10 cellular contexts compared by ENCODE assay signal in the genomic region with DNA sequence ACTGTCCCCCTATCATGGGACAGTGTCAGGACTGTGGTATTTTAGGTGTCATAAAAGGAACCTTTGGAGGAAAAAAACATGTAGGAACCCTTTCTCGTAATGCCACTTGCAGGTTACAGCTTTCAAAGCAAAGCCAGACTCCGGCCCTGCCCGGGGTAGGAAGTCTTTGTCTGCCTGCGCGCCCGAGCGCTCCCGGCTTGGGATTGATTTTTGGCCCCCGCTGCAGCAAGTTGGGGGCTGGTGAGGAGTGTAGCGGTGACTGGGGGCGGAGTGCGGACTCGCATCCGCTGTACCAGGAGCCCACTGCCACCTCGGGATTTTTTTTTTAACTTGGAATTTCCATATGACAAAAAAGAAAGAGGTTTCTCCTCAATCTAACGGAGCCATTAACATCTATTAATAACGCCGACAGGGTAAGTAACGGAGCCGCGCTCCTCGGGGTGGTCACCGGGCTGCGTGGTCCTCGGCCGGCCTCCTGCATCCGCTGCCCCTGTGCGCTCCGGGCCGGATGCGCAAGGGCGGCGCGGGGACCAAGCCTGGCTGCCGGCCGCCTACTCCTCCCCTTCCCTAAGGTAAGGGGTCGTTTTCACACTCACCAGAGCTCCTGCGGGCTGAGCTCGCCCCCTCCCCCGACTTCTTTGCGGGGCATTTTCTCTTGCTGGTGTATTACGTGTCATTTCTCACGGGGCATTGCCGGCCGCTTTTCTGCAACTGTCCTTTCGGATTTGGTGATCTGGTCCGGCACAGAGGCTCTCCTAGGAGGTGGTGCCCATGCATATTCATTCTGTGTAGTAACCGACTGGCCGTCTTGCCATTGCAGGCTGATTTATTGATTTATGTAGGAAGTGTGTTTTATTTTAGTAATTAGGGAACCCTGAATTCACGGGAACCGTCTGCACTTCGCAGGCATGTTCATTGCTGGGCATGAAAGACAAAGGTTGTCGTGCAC.
DNase-seq lines count a peak whose midpoint lies in the region; ATAC-seq and TF ChIP-seq lines count a peak whose summit lies in the region.
"Had no signal": no experiment of that assay in that cellular context is flagged by ENCODE, and none has a peak within 500 bp of the region (broad histone marks: within the 10 kb centered on the region; RNA-seq: fewer than 3 reads in every experiment).

No MANE protein-coding gene starts in this region.

- H3K27me3 Mint-ChIP-seq in activated naive CD4-positive, alpha-beta T cell treated with anti-CD3 and anti-CD28 coated beads, Interleukin-2, amount 50 U/mL, for 24 hours = peaks cover 38% of the 10 kb centered on the region
- peaks cover 70% of the 10 kb centered on the region for H3K27me3 Mint-ChIP-seq in activated naive CD4-positive, alpha-beta T cell treated with anti-CD3 and anti-CD28 coated beads, Interleukin-2, amount 10 ng/mL, durations not matched to agents 7 days and 5 days
- peaks cover 65% of the 10 kb centered on the region for H3K27me3 Mint-ChIP-seq in brain

- peak overlapping the region in 1 of 4 donors; percentile 11 for H3K4me3 ChIP-seq in Peyer's patch

- H3K27me3 ChIP-seq in Peyer's patch = no peaks in the 10 kb centered on the region

- H3K9me3 Mint-ChIP-seq in activated naive CD4-positive, alpha-beta T cell treated with anti-CD3 and anti-CD28 coated beads, Interleukin-2, amount 50 U/mL, for 24 hours = no peaks in the 10 kb centered on the region
- H3K9me3 Mint-ChIP-seq in activated naive CD4-positive, alpha-beta T cell treated with anti-CD3 and anti-CD28 coated beads, Interleukin-2, amount 10 ng/mL, durations not matched to agents 7 days and 5 days = no peaks in the 10 kb centered on the region
- H3K9me3 Mint-ChIP-seq in brain = no peaks in the 10 kb centered on the region

- no peaks in the 10 kb centered on the region for H3K9me3 ChIP-seq in Peyer's patch

- H3K4me1 Mint-ChIP-seq in activated naive CD4-positive, alpha-beta T cell treated with anti-CD3 and anti-CD28 coated beads, Interleukin-2, amount 50 U/mL, for 24 hours = peaks cover 5% of the 10 kb centered on the region
- peaks cover 12% of the 10 kb centered on the region for H3K4me1 Mint-ChIP-seq in activated naive CD4-positive, alpha-beta T cell treated with anti-CD3 and anti-CD28 coated beads, Interleukin-2, amount 10 ng/mL, durations not matched to agents 7 days and 5 days
- peaks cover 50% of the 10 kb centered on the region for H3K4me1 Mint-ChIP-seq in brain

- CTCF ChIA-PET in activated naive CD4-positive, alpha-beta T cell treated with anti-CD3 and anti-CD28 coated beads, Interleukin-2, amount 10 ng/mL, durations not matched to agents 7 days and 5 days (lab: Charles Lee) = no interaction called here

- no peak overlapping the region for H3K27ac ChIP-seq in Peyer's patch

- no peak for DNase-seq in activated naive CD4-positive, alpha-beta T cell treated with anti-CD3 and anti-CD28 coated beads, Interleukin-2, amount 10 ng/mL, durations not matched to agents 7 days and 5 days
- DNase-seq in left kidney (ENCODE audit: low read depth, low spot score) (peak; percentile 66), superior temporal gyrus (ENCODE audit: extremely low spot score) (peak; percentile 15), Peyer's patch (no peak)
- DNase-seq: activated CD4-positive, CD25-positive, alpha-beta regulatory T cell; cerebellar nuclear complex had no signal

- H3K27ac Mint-ChIP-seq in activated naive CD4-positive, alpha-beta T cell treated with anti-CD3 and anti-CD28 coated beads, Interleukin-2, amount 50 U/mL, for 24 hours = no peak overlapping the region
- H3K27ac Mint-ChIP-seq in activated naive CD4-positive, alpha-beta T cell treated with anti-CD3 and anti-CD28 coated beads, Interleukin-2, amount 10 ng/mL, durations not matched to agents 7 days and 5 days = no peak overlapping the region
- peak overlapping the region in 2 of 5 experiments; percentile 75 to 85 for H3K27ac Mint-ChIP-seq in brain

- TF ChIP-seq POLR2A in Peyer's patch (IDR thresholded peaks at IDR 0.05) = no peak

- peak overlapping the region; percentile 2 for H3K4me3 Mint-ChIP-seq in activated naive CD4-positive, alpha-beta T cell treated with anti-CD3 and anti-CD28 coated beads, Interleukin-2, amount 50 U/mL, for 24 hours
- no peak overlapping the region for H3K4me3 Mint-ChIP-seq in activated naive CD4-positive, alpha-beta T cell treated with anti-CD3 and anti-CD28 coated beads, Interleukin-2, amount 10 ng/mL, durations not matched to agents 7 days and 5 days
- peak overlapping the region; percentile 74 to 83 (median 79) for H3K4me3 Mint-ChIP-seq in brain

- peaks cover 0 to 9% (median 0%) of the 10 kb centered on the region in 4 donors for H3K4me1 ChIP-seq in Peyer's patch

- ATAC-seq in GM18867 (IDR thresholded peaks at IDR 0.05; ENCODE audit: unreplicated experiment) (no peak), HG03159 (IDR thresholded peaks at IDR 0.05; ENCODE audit: unreplicated experiment) (no peak)

- no peaks in the 10 kb centered on the region for H3K36me3 Mint-ChIP-seq in activated naive CD4-positive, alpha-beta T cell treated with anti-CD3 and anti-CD28 coated beads, Interleukin-2, amount 50 U/mL, for 24 hours
- H3K36me3 Mint-ChIP-seq in activated naive CD4-positive, alpha-beta T cell treated with anti-CD3 and anti-CD28 coated beads, Interleukin-2, amount 10 ng/mL, durations not matched to agents 7 days and 5 days = no peaks in the 10 kb centered on the region
- no peaks in the 10 kb centered on the region for H3K36me3 Mint-ChIP-seq in brain

- no peaks in the 10 kb centered on the region for H3K36me3 ChIP-seq in Peyer's patch

- no peak for TF ChIP-seq CTCF in brain (conservative IDR thresholded peaks at IDR 0.05)
- no peak for TF ChIP-seq CTCF in Peyer's patch (IDR thresholded peaks at IDR 0.05)

Comparison
In these comparisons a context has a peak if more than half of its experiments do, and no peak if none do; other contexts are left out.
1. DNase-seq: peak in left kidney (single experiment) and superior temporal gyrus (single experiment); none in activated naive CD4-positive, alpha-beta T cell treated with anti-CD3 and anti-CD28 coated beads, Interleukin-2, amount 10 ng/mL, durations not matched to agents 7 days and 5 days (single experiment) and Peyer's patch (0 of 3).